Comparison of ENCODE assay signal across 22 cellular contexts in the genomic region with DNA sequence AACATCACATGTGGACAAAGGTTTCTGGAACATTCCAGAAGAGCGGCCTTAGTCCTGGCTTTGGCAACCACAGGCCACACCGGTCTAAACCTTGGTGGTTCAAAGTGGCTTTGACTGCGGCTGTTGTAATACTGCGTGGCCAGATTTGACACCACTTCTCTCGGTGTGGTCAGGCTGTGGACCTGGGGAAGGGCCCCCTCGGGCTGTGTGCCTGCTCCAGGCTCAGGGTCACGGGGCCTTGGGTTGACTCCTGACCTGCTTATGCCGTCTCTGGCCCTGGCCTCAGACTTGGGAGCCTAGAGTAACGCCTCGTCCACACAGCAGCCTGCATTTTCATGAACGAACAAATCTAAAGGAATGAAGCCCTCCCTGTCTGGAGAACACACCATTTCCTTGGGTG.
DNase-seq lines count a peak whose midpoint lies in the region; ATAC-seq and TF ChIP-seq lines count a peak whose summit lies in the region.
"Had no signal": no experiment of that assay in that cellular context is flagged by ENCODE, and none has a peak within 500 bp of the region (broad histone marks: within the 10 kb centered on the region; RNA-seq: fewer than 3 reads in every experiment).

No MANE protein-coding gene starts in this region.

- H2BK5ac ChIP-seq in H9 (ENCODE audit: insufficient read length, low read length) = no peak overlapping the region

- H3K27ac Mint-ChIP-seq in H9 = peak overlapping the region; percentile 42 to 89 (median 53); a peak in 2 of 7 replicates
- H3K27ac Mint-ChIP-seq in nephron progenitor cell = peak overlapping the region; percentile 65
- H3K27ac Mint-ChIP-seq: CD4-positive, alpha-beta memory T cell; GM23338 had no signal

- no peak overlapping the region for H2BK12ac ChIP-seq in H9 (ENCODE audit: insufficient read length, low read depth, low read length)

- no peak overlapping the region for H3T11ph ChIP-seq in H9 (ENCODE audit: low read length)

- H2AFZ ChIP-seq in H9 (ENCODE audit: low read length) = no peak overlapping the region
- H2AFZ ChIP-seq: GM23338, PC-9 had no signal

- no peaks in the 10 kb centered on the region for H3K36me3 ChIP-seq in upper lobe of right lung
- H3K36me3 ChIP-seq: MG63 had no signal

- H3K27me3 ChIP-seq in H9 (ENCODE audit: insufficient read depth, low read length) = no peaks in the 10 kb centered on the region
- peaks cover 5% of the 10 kb centered on the region for H3K27me3 ChIP-seq in upper lobe of right lung
- H3K27me3 ChIP-seq: MG63 had no signal

- H3K4me3 Mint-ChIP-seq in H9 (no peak overlapping the region), nephron progenitor cell (no peak overlapping the region)
- H3K4me3 Mint-ChIP-seq: CD4-positive, alpha-beta memory T cell; GM23338 had no signal

- no peak overlapping the region for H2BK120ac ChIP-seq in H9 (ENCODE audit: low read depth, low read length, poor library complexity, severe bottlenecking)

- no peaks in the 10 kb centered on the region for H3K79me2 ChIP-seq in H9 (ENCODE audit: insufficient read depth, low read length)

- H3K56ac ChIP-seq in H9 (ENCODE audit: insufficient read length, low read depth, low read length) = no peak overlapping the region

- no peaks in the 10 kb centered on the region for H3K27me3 Mint-ChIP-seq in H9 (ENCODE audit: low read depth)
- H3K27me3 Mint-ChIP-seq in nephron progenitor cell (ENCODE audit: low read depth, poor library complexity) = peaks cover 6% of the 10 kb centered on the region
- H3K27me3 Mint-ChIP-seq: CD4-positive, alpha-beta memory T cell had no signal

- no peaks in the 10 kb centered on the region for H3K9me3 ChIP-seq in H9 (ENCODE audit: control insufficient read depth, low read depth, low read length)
- no peaks in the 10 kb centered on the region for H3K9me3 ChIP-seq in upper lobe of right lung
- H3K9me3 ChIP-seq: MG63 had no signal

- no peak overlapping the region for H3K4me2 ChIP-seq in H9 (ENCODE audit: insufficient read depth, insufficient read length, low read length)
- H3K4me2 ChIP-seq: GM23338, PC-9 had no signal

- TF ChIP-seq CTCF in H9 (conservative IDR thresholded peaks at IDR 0.05) (no peak), nephron progenitor cell (IDR thresholded peaks at IDR 0.05) (no peak), upper lobe of right lung (IDR thresholded peaks at IDR 0.05) (no peak)

- H3K27ac ChIP-seq in H9 (ENCODE audit: insufficient read length, low read depth, low read length) = no peak overlapping the region
- H3K27ac ChIP-seq in upper lobe of right lung = no peak overlapping the region
- H3K27ac ChIP-seq: PC-9 had no signal

- H4K5ac ChIP-seq in H9 (ENCODE audit: insufficient read length, low read depth, low read length) = no peak overlapping the region

- ATAC-seq in upper lobe of right lung = no peak
- ATAC-seq: GM23338 had no signal

- no peaks in the 10 kb centered on the region for H3K4me1 ChIP-seq in H9 (ENCODE audit: insufficient read depth, low read length)
- H3K4me1 ChIP-seq in upper lobe of right lung = no peaks in the 10 kb centered on the region

- no peak overlapping the region for H4K91ac ChIP-seq in H9 (ENCODE audit: insufficient read length, low read depth, low read length)

- no peaks in the 10 kb centered on the region for H4K20me1 ChIP-seq in H9 (ENCODE audit: control insufficient read depth, insufficient read depth, insufficient read length)

- no peak overlapping the region for H2BK20ac ChIP-seq in H9 (ENCODE audit: low read depth, low read length, poor library complexity, severe bottlenecking)

- no peaks in the 10 kb centered on the region for H3K9me3 Mint-ChIP-seq in H9
- H3K9me3 Mint-ChIP-seq in nephron progenitor cell = no peaks in the 10 kb centered on the region
- H3K9me3 Mint-ChIP-seq: GM23338 had no signal

- intact Hi-C loops in upper lobe of right lung (cut with DNase I) = no loop called here

- DNase-seq in H9 (no peak), ecto neural progenitor cell (ENCODE audit: low spot score) (peak; percentile 26), nephron progenitor cell (no peak), upper lobe of right lung (peak; percentile 30), NCI-H774 (lab: John Stamatoyannopoulos, UW) (no peak), SIG-M5 (lab: John Stamatoyannopoulos, UW) (no peak)
- no peak for DNase-seq in effector CD4-positive, alpha-beta T cell
- DNase-seq: C1 segment of cervical spinal cord; CD4-positive, alpha-beta memory T cell; COR-L47; GF-D8; HCEC 1CT; IMR-90; KG1; MG63; NCI-H2029 treated with DMSO at 0.1 percent for 48 hours; NCI-H446 treated with DMSO at 0.1 percent for 48 hours; NCI-H526; PC-9; Right ventricle myocardium superior; RPMI8226 had no signal

- H3K4ac ChIP-seq in H9 (ENCODE audit: low read depth, low read length) = no peak overlapping the region

- H3K4me1 Mint-ChIP-seq in H9 = peaks cover 17 to 22% of the 10 kb centered on the region in 2 experiments
- H3K4me1 Mint-ChIP-seq in nephron progenitor cell = peaks cover 7% of the 10 kb centered on the region
- H3K4me1 Mint-ChIP-seq: CD4-positive, alpha-beta memory T cell had no signal

- no peak overlapping the region for H2BK15ac ChIP-seq in H9 (ENCODE audit: low read depth, low read length)

- no peak overlapping the region for H3K9ac ChIP-seq in H9 (ENCODE audit: extremely low read depth, insufficient read length, low read length)

- H3K4me3 ChIP-seq in upper lobe of right lung = no peak overlapping the region
- H3K4me3 ChIP-seq: GM23338, MG63, PC-9 had no signal

- H3K18ac ChIP-seq in H9 (ENCODE audit: insufficient read length, low read depth, low read length) = no peak overlapping the region

- H3K23me2 ChIP-seq in H9 (ENCODE audit: insufficient read length, low read depth, low read length, poor library complexity, severe bottlenecking) = no peaks in the 10 kb centered on the region

- no peak overlapping the region for H3K14ac ChIP-seq in H9 (ENCODE audit: insufficient read depth, low read length)

- H2AK5ac ChIP-seq in H9 (ENCODE audit: insufficient read length, low read length) = no peak overlapping the region

- H3K79me1 ChIP-seq in H9 (ENCODE audit: insufficient read depth, low read depth, low read length, poor library complexity, severe bottlenecking) = no peaks in the 10 kb centered on the region

- H3K23ac ChIP-seq in H9 (ENCODE audit: insufficient read length, low read depth, low read length) = no peak overlapping the region

- no CpG with 5 or more reads among the region's 11 CpGs for WGBS in H9 (ENCODE audit: extremely low coverage, insufficient read length, low lambda C conversion rate)

- H4K8ac ChIP-seq in H9 (replicated peaks; ENCODE audit: insufficient read length, low read depth, low read length) = no peak overlapping the region

- H3K36me3 Mint-ChIP-seq in H9 (ENCODE audit: insufficient read depth in 1 of 3, low read depth in 3 of 3) (peaks cover 11 to 55% (median 31%) of the 10 kb centered on the region in 3 experiments), nephron progenitor cell (ENCODE audit: low read depth) (peaks cover 21% of the 10 kb centered on the region)
- H3K36me3 Mint-ChIP-seq: CD4-positive, alpha-beta memory T cell had no signal

Comparison
In these comparisons a context has a peak if more than half of its experiments do, and no peak if none do; other contexts are left out.
1. DNase-seq: peak in ecto neural progenitor cell (single experiment) and upper lobe of right lung (single experiment); none in H9 (single experiment), nephron progenitor cell (single experiment), NCI-H774 (single experiment), effector CD4-positive, alpha-beta T cell (single experiment) and SIG-M5 (single experiment).